In the genomic region with DNA sequence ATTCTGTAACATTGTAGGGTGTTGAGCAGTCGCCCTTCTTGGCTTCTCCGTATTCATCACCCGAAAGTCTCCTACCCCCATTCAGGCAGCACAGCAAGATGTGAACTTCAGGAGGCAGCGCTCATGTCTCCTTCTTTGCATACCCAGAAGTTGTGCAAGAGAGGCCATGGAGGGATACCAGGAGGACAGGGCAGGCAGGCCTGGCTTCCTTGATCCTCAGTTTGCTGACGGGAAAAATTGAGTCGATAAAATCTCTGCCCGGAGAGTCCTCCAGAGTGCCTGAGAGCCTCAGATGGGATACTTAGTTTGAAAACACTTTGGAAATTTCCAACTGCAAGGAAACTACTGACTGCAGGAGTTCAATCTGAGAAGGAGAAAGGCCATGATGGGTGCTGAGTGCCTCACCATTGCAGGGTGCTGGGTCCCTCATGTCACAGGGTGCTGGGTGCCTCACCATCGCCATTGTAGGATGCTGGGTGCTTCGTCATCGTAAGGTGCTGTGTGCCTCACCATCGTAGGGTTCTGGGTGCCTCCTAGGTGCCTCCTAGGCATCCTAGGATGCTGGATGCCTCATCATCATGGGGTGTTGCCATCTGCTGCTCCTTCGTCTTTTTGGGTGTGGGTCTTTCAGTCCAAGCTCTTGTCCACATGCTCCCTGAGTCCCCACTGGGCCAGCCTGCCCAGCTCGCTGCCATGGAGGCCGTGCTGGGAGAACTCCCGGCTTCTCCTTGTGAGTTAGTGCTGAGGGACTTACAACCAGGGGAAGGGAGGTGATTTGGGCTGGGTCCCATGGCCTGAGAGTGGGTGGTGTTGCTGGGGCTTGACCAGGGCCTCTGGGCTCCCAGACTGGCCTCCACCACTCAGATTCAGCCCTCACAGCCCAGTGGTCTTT, we compare ENCODE assay signal across 30 cellular contexts.
"Had no signal": no experiment of that assay in that cellular context is flagged by ENCODE, and none has a peak within 500 bp of the region (broad histone marks: within the 10 kb centered on the region; RNA-seq: fewer than 3 reads in every experiment).

No MANE protein-coding gene starts in this region.

- H3K4me3 Mint-ChIP-seq: activated CD4-positive, alpha-beta T cell treated with anti-CD3 and anti-CD28 coated beads, Interleukin-2, amount 10 ng/mL, durations not matched to agents 24 days and 14 days; activated CD8-positive, alpha-beta T cell treated with anti-CD3 and anti-CD28 coated beads for 36 hours; activated naive CD4-positive, alpha-beta T cell treated with anti-CD3 and anti-CD28 coated beads for 36 hours; activated T-cell treated with anti-CD3 and anti-CD28 coated beads, Interleukin-2, amount 50 U/mL, for 4 hours; activated T-helper 1 cell treated with anti-CD3 and anti-CD28 coated beads, Interleukin-12 subunit alpha, Interleukin-12 subunit beta, Interleukin-2, Interleukin-4 antibody, amounts not matched to agents 30 ng/mL and 10 ng/mL and 1 ng/mL, durations not matched to agents 14 hours and 24 hours and 36 hours; brain; T-helper 1 cell treated with Interleukin-12 subunit alpha and Interleukin-12 subunit beta and Interleukin-4 antibody, amounts not matched to agents 30 μg/mL and 1 μg/mL, for 36 hours; T-helper 2 cell treated with Interferon-gamma antibody and Interleukin-4, amounts not matched to agents 5 μg/mL and 100 μg/mL, for 36 hours had no signal

- H3K4me3 ChIP-seq: adrenal gland, SJCRH30 had no signal

- H3K27ac Mint-ChIP-seq: activated CD4-positive, alpha-beta T cell treated with anti-CD3 and anti-CD28 coated beads, Interleukin-2, amount 10 ng/mL, durations not matched to agents 24 days and 14 days; activated CD8-positive, alpha-beta T cell treated with anti-CD3 and anti-CD28 coated beads for 36 hours; activated naive CD4-positive, alpha-beta T cell treated with anti-CD3 and anti-CD28 coated beads for 36 hours; activated naive CD4-positive, alpha-beta T cell treated with anti-CD3 and anti-CD28 coated beads, Interleukin-2, amount 50 U/mL, for 72 hours; activated T-helper 1 cell treated with anti-CD3 and anti-CD28 coated beads, Interleukin-12 subunit alpha, Interleukin-12 subunit beta, Interleukin-2, Interleukin-4 antibody, amounts not matched to agents 30 ng/mL and 10 ng/mL and 1 ng/mL, durations not matched to agents 14 hours and 24 hours and 36 hours; brain; T-helper 1 cell treated with Interleukin-12 subunit alpha and Interleukin-12 subunit beta and Interleukin-4 antibody, amounts not matched to agents 30 μg/mL and 1 μg/mL, for 36 hours; T-helper 2 cell treated with Interferon-gamma antibody and Interleukin-4, amounts not matched to agents 5 μg/mL and 100 μg/mL, for 36 hours had no signal

- H3K27me3 Mint-ChIP-seq: activated CD4-positive, alpha-beta T cell treated with anti-CD3 and anti-CD28 coated beads, Interleukin-2, amount 10 ng/mL, durations not matched to agents 24 days and 14 days had no signal

- H3K27me3 ChIP-seq: adrenal gland, SJCRH30 had no signal

- H3K36me3 Mint-ChIP-seq: activated naive CD4-positive, alpha-beta T cell treated with anti-CD3 and anti-CD28 coated beads, Interleukin-2, amount 50 U/mL, for 72 hours; brain had no signal

- H3K9ac ChIP-seq: KMS-11, SK-N-SH had no signal

- DNase-seq: activated CD4-positive, alpha-beta T cell treated with anti-CD3 and anti-CD28 coated beads, Interleukin-2, amount 10 ng/mL, durations not matched to agents 24 days and 14 days; activated CD4-positive, alpha-beta T cell treated with anti-CD3 and anti-CD28 coated beads, Interleukin-2, amount 50 U/mL, for 4 hours; activated CD8-positive, alpha-beta T cell treated with anti-CD3 and anti-CD28 coated beads for 36 hours; activated gamma-delta T cell treated with Interleukin-2 at 50 U/mL for 16 hours; activated naive CD4-positive, alpha-beta T cell treated with anti-CD3 and anti-CD28 coated beads for 36 hours; activated T-cell treated with anti-CD3 and anti-CD28 coated beads for 4 hours; activated T-cell treated with anti-CD3 and anti-CD28 coated beads, Interleukin-2, amount 50 U/mL, for 4 hours; anterior cingulate cortex; central memory CD4-positive, alpha-beta T cell; MM.1S; NCI-H1092 treated with DMSO at 0.1 percent for 48 hours; NCI-H1417; NCI-H146; NCI-H187; NCI-H2029 treated with DMSO at 0.1 percent for 48 hours; NCI-H2107; NCI-H2171; NCI-H446 treated with DMSO at 0.1 percent for 48 hours; NCI-H524; SHP77; SJCRH30; SK-N-SH had no signal

- H3K4me2 ChIP-seq: KMS-11, SK-N-SH had no signal

- H3K9me3 ChIP-seq: adrenal gland had no signal

- H3K9me3 Mint-ChIP-seq: activated CD4-positive, alpha-beta T cell treated with anti-CD3 and anti-CD28 coated beads, Interleukin-2, amount 10 ng/mL, durations not matched to agents 24 days and 14 days; activated CD8-positive, alpha-beta T cell treated with anti-CD3 and anti-CD28 coated beads for 36 hours; activated naive CD4-positive, alpha-beta T cell treated with anti-CD3 and anti-CD28 coated beads for 36 hours; activated naive CD4-positive, alpha-beta T cell treated with anti-CD3 and anti-CD28 coated beads, Interleukin-2, amount 50 U/mL, for 72 hours; activated T-cell treated with anti-CD3 and anti-CD28 coated beads, Interleukin-2, amount 50 U/mL, for 4 hours; activated T-helper 1 cell treated with anti-CD3 and anti-CD28 coated beads, Interleukin-12 subunit alpha, Interleukin-12 subunit beta, Interleukin-2, Interleukin-4 antibody, amounts not matched to agents 30 ng/mL and 10 ng/mL and 1 ng/mL, durations not matched to agents 14 hours and 24 hours and 36 hours; T-helper 1 cell treated with Interleukin-12 subunit alpha and Interleukin-12 subunit beta and Interleukin-4 antibody, amounts not matched to agents 30 μg/mL and 1 μg/mL, for 36 hours; T-helper 2 cell treated with Interferon-gamma antibody and Interleukin-4, amounts not matched to agents 5 μg/mL and 100 μg/mL, for 36 hours had no signal

- H3K4me1 ChIP-seq: SJCRH30 had no signal

- H3K27ac ChIP-seq: adrenal gland, KMS-11, SJCRH30 had no signal

- ATAC-seq: activated CD8-positive, alpha-beta T cell treated with anti-CD3 and anti-CD28 coated beads for 36 hours; activated naive CD4-positive, alpha-beta T cell treated with anti-CD3 and anti-CD28 coated beads, Interleukin-2, amount 50 U/mL, for 72 hours; activated T-cell treated with anti-CD3 and anti-CD28 coated beads, Interleukin-2, amount 50 U/mL, for 4 hours; Panc1 had no signal

- H3K4me1 Mint-ChIP-seq: activated CD4-positive, alpha-beta T cell treated with anti-CD3 and anti-CD28 coated beads, Interleukin-2, amount 10 ng/mL, durations not matched to agents 24 days and 14 days had no signal
